2 cellular contexts compared by ENCODE assay signal in the genomic region with DNA sequence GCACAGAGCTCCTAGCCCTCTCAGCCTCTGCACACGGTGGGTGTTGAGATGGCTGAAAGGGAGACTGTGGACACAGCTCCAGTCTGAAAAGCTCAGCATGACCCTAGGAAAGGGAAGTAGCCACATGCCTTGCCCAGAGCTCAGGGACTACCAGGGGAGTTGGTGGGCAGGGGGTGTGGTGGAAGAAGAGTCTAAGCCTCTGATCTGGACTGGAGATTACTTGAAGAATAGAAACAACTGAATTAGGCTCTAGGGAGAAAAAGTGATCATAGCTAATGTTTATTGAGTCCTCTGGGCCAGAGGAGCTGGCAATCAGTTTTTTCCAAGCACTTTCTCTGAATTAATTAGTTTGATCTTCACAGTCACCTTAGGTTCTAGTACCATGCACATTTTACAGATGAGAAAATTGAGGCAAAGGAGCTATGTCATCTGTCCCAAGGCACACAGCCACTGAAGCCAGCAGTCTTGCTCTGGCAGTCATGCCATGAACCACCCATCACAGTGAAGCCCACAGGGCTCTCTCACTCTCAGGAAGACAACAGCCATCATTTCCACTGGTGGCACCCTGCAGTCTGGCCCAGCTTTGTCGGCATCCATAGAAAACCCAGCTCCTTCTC.
TF ChIP-seq lines count a peak whose summit lies in the region.

No MANE protein-coding gene starts in this region.

TF ChIP-seq in GM23338, 12 proteins besides CTCF, POLR2A, EP300 and RAD21 (continued from another document):
- TF ChIP-seq, protein P1, sequence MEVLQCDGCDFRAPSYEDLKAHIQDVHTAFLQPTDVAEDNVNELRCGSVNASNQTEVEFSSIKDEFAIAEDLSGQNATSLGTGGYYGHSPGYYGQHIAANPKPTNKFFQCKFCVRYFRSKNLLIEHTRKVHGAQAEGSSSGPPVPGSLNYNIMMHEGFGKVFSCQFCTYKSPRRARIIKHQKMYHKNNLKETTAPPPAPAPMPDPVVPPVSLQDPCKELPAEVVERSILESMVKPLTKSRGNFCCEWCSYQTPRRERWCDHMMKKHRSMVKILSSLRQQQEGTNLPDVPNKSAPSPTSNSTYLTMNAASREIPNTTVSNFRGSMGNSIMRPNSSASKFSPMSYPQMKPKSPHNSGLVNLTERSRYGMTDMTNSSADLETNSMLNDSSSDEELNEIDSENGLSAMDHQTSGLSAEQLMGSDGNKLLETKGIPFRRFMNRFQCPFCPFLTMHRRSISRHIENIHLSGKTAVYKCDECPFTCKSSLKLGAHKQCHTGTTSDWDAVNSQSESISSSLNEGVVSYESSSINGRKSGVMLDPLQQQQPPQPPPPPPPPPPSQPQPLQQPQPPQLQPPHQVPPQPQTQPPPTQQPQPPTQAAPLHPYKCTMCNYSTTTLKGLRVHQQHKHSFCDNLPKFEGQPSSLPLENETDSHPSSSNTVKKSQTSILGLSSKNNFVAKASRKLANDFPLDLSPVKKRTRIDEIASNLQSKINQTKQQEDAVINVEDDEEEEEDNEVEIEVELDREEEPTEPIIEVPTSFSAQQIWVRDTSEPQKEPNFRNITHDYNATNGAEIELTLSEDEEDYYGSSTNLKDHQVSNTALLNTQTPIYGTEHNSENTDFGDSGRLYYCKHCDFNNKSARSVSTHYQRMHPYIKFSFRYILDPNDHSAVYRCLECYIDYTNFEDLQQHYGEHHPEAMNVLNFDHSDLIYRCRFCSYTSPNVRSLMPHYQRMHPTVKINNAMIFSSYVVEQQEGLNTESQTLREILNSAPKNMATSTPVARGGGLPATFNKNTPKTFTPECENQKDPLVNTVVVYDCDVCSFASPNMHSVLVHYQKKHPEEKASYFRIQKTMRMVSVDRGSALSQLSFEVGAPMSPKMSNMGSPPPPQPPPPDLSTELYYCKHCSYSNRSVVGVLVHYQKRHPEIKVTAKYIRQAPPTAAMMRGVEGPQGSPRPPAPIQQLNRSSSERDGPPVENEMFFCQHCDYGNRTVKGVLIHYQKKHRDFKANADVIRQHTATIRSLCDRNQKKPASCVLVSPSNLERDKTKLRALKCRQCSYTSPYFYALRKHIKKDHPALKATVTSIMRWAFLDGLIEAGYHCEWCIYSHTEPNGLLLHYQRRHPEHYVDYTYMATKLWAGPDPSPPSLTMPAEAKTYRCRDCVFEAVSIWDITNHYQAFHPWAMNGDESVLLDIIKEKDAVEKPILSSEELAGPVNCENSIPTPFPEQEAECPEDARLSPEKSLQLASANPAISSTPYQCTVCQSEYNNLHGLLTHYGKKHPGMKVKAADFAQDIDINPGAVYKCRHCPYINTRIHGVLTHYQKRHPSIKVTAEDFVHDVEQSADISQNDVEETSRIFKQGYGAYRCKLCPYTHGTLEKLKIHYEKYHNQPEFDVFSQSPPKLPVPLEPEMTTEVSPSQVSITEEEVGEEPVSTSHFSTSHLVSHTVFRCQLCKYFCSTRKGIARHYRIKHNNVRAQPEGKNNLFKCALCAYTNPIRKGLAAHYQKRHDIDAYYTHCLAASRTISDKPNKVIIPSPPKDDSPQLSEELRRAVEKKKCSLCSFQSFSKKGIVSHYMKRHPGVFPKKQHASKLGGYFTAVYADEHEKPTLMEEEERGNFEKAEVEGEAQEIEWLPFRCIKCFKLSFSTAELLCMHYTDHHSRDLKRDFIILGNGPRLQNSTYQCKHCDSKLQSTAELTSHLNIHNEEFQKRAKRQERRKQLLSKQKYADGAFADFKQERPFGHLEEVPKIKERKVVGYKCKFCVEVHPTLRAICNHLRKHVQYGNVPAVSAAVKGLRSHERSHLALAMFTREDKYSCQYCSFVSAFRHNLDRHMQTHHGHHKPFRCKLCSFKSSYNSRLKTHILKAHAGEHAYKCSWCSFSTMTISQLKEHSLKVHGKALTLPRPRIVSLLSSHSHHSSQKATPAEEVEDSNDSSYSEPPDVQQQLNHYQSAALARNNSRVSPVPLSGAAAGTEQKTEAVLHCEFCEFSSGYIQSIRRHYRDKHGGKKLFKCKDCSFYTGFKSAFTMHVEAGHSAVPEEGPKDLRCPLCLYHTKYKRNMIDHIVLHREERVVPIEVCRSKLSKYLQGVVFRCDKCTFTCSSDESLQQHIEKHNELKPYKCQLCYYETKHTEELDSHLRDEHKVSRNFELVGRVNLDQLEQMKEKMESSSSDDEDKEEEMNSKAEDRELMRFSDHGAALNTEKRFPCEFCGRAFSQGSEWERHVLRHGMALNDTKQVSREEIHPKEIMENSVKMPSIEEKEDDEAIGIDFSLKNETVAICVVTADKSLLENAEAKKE (CRISPR knock-in tag; IDR thresholded peaks at IDR 0.05) = no peak
- no peak for TF ChIP-seq POLR2AphosphoS5 (IDR thresholded peaks at IDR 0.05; ENCODE audit: low read depth)

TF ChIP-seq in HepG2, 621 proteins besides CTCF, POLR2A, EP300 and RAD21 (continued from another document):
- TF ChIP-seq HNF1A (IDR thresholded peaks at IDR 0.05; ENCODE audit: low read depth) (no peak), HNF1A (CRISPR knock-in tag; IDR thresholded peaks at IDR 0.05; ENCODE audit: borderline replicate concordance) (0 out of 2 replicates have a peak, but pooled peaks have one; percentile 1), ZSCAN29 (CRISPR knock-in tag; conservative IDR thresholded peaks at IDR 0.05) (0 out of 2 replicates have a peak, but pooled peaks have one; percentile 5), ZNF558 (CRISPR knock-in tag; IDR thresholded peaks at IDR 0.05; ENCODE audit: borderline replicate concordance) (no peak; the same call in 1 of the 2 replicates), ZNF780A (CRISPR knock-in tag; IDR thresholded peaks at IDR 0.05) (0 out of 2 replicates have a peak, but pooled peaks have one; percentile 11), ZFP1 (CRISPR knock-in tag; IDR thresholded peaks at IDR 0.05) (0 out of 2 replicates have a peak, but pooled peaks have one; percentile 15), ZNF44 (CRISPR knock-in tag; IDR thresholded peaks at IDR 0.05) (0 out of 2 replicates have a peak, but pooled peaks have one; percentile 29), ZNF598 (CRISPR knock-in tag; IDR thresholded peaks at IDR 0.05; ENCODE audit: borderline replicate concordance) (peak; percentile 36; the same call in 1 of the 2 replicates), POGK (CRISPR knock-in tag; conservative IDR thresholded peaks at IDR 0.05) (no peak), ZNF577 (CRISPR knock-in tag; IDR thresholded peaks at IDR 0.05; ENCODE audit: borderline replicate concordance, low read depth) (no peak), TBL1XR1 (IDR thresholded peaks at IDR 0.05; ENCODE audit: borderline replicate concordance, low read length, partially characterized antibody) (no peak), KDM1A (CRISPR knock-in tag; IDR thresholded peaks at IDR 0.05) (0 out of 2 replicates have a peak, but pooled peaks have one; percentile 39)
- TF ChIP-seq, protein P2, sequence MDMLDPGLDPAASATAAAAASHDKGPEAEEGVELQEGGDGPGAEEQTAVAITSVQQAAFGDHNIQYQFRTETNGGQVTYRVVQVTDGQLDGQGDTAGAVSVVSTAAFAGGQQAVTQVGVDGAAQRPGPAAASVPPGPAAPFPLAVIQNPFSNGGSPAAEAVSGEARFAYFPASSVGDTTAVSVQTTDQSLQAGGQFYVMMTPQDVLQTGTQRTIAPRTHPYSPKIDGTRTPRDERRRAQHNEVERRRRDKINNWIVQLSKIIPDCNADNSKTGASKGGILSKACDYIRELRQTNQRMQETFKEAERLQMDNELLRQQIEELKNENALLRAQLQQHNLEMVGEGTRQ (IDR thresholded peaks at IDR 0.05; ENCODE audit: low read depth, low read length) = no peak
- TF ChIP-seq, protein P2 (CRISPR knock-in tag; IDR thresholded peaks at IDR 0.05; ENCODE audit: borderline replicate concordance) = no peak
